In the genomic region with DNA sequence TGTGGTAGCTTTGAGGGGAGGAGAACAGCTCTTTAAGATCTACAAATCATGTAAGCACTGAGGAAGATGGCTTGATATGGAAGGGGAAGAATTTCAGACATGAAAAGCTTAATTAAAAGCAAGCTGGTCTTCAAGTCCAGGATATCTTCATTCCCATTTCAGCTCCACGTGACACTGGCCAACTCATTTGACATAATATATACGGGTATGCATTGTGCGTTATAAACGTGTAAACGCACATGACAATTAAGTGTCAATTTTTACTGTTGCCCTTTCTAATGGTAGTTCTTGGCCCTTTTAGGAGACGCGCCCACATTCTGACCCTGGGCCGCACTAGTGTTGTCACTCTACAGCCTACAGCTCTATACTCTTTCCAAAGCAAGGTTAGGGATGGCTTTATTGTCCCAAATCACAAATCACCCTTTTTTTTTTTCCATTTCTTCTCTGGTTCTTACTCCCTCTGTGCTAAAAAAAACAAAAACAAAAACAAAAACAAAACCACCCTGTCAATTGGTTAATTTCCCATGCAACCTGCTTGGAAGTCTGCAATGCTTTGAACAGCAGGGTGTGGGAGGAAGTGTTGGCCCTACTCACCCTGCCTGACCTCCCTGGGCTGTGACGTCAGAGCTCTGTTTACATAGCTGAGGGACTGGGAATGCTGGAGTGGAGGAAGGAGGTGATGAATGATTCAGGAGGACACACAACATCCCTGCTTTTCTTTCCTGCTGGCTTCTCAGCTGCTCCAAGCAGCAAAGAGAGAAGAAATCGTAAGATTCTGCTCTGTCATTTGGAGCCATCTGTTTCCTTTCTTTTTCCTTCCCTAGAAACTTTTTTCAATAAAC, we compare ENCODE assay signal across 8 cellular contexts. TPM values are rescaled to one million over a fixed set of nuclear protein-coding genes. Genes with fewer than 3 reads are reported as not detected.
DNase-seq lines count a peak whose midpoint lies in the region; ATAC-seq and TF ChIP-seq lines count a peak whose summit lies in the region.

No MANE protein-coding gene starts in this region.

- peak overlapping the region; percentile 67 for H3K27ac Mint-ChIP-seq in progenitor cell of endocrine pancreas

- TF ChIP-seq CTCF in Peyer's patch (IDR thresholded peaks at IDR 0.05) (no peak), foreskin fibroblast (IDR thresholded peaks at IDR 0.05; ENCODE audit: low read depth, low read length) (no peak), progenitor cell of endocrine pancreas (IDR thresholded peaks at IDR 0.05; ENCODE audit: unreplicated experiment) (no peak)

- no peak overlapping the region for H3K4me3 Mint-ChIP-seq in progenitor cell of endocrine pancreas (ENCODE audit: low read depth)

- no peak overlapping the region for H3K4me3 ChIP-seq in Peyer's patch
- no peak overlapping the region for H3K4me3 ChIP-seq in foreskin fibroblast (ENCODE audit: low read depth in 1 of 2, low read length in 2 of 2)

- peak; percentile 78 for DNase-seq in GM03348 (ENCODE audit: low spot score)
- DNase-seq in Peyer's patch: peak in 2 of 3 donors; percentile 84 to 91
- DNase-seq in foreskin fibroblast: peak; percentile 89 to 94
- no peak for DNase-seq in progenitor cell of endocrine pancreas (ENCODE audit: low spot score, unreplicated experiment)
- DNase-seq in stimulated activated CD4-positive, alpha-beta T cell treated with anti-CD3 and anti-CD28 coated beads, Interleukin-12 subunit alpha, Interleukin-12 subunit beta, amount 100 ng/mL, for 4 hours: no peak
- DNase-seq in stimulated activated CD4-positive, alpha-beta T cell treated with anti-CD3 and anti-CD28 coated beads, Interleukin-15, amount 100 ng/mL, for 24 hours: no peak

- H3K4me1 Mint-ChIP-seq in progenitor cell of endocrine pancreas (ENCODE audit: low read depth): peaks cover 31% of the 10 kb centered on the region

- H3K27me3 ChIP-seq in Peyer's patch: no peaks in the 10 kb centered on the region

- H3K9me3 Mint-ChIP-seq in progenitor cell of endocrine pancreas (ENCODE audit: low read depth): no peaks in the 10 kb centered on the region

- H3K27me3 Mint-ChIP-seq in progenitor cell of endocrine pancreas: no peaks in the 10 kb centered on the region

- ATAC-seq in HG03196 (IDR thresholded peaks at IDR 0.05; ENCODE audit: unreplicated experiment) (no peak), GM21576 (IDR thresholded peaks at IDR 0.05; ENCODE audit: unreplicated experiment) (no peak)

- peak overlapping the region in 3 of 4 donors; percentile 52 to 83 (median 76) for H3K27ac ChIP-seq in Peyer's patch

- no peaks in the 10 kb centered on the region for H3K36me3 ChIP-seq in Peyer's patch

- peaks cover 0 to 29% (median 5%) of the 10 kb centered on the region in 4 donors for H3K4me1 ChIP-seq in Peyer's patch

- H3K9me3 ChIP-seq in Peyer's patch: no peaks in the 10 kb centered on the region

- TF ChIP-seq POLR2A in Peyer's patch (IDR thresholded peaks at IDR 0.05): no peak

- no peaks in the 10 kb centered on the region for H3K36me3 Mint-ChIP-seq in progenitor cell of endocrine pancreas (ENCODE audit: insufficient read depth)

RNA-seq across cellular contexts. Expression of a gene that starts 19.3 kb away (rescaled TPM):
- total RNA-seq in Peyer's patch (10 to 100 TPM; 18.0 to 48.3 (median 24.9) TPM), progenitor cell of endocrine pancreas (17.0 and 18.3 TPM in 2 replicates)

Comparison
In these comparisons a context has a peak if more than half of its experiments do, and no peak if none do; other contexts are left out.
1. DNase-seq: peak in GM03348 (single experiment), Peyer's patch (2 of 3) and foreskin fibroblast (2 of 2); none in progenitor cell of endocrine pancreas (single experiment), stimulated activated CD4-positive, alpha-beta T cell treated with anti-CD3 and anti-CD28 coated beads, Interleukin-12 subunit alpha, Interleukin-12 subunit beta, amount 100 ng/mL, for 4 hours (single experiment) and stimulated activated CD4-positive, alpha-beta T cell treated with anti-CD3 and anti-CD28 coated beads, Interleukin-15, amount 100 ng/mL, for 24 hours (single experiment).